In genomic region chr12:57606399-57606798, GRCh38 we compare ENCODE assay signal across 19 cellular contexts. TPM values are rescaled to one million over a fixed set of nuclear protein-coding genes. Genes with fewer than 3 reads are reported as not detected.
A peak's percentile ranks its signal among the peaks of the same experiment; 100 is the strongest.
DNase-seq lines count a peak whose midpoint lies in the region; TF ChIP-seq lines count a peak whose summit lies in the region.
"Had no signal": no experiment of that assay in that cellular context is flagged by ENCODE, and none has a peak within 500 bp of the region (broad histone marks: within the 10 kb centered on the region; RNA-seq: fewer than 3 reads in every experiment).

No MANE protein-coding gene starts in this region.

- no peak for TF ChIP-seq RAD21 in SK-N-SH (IDR thresholded peaks at IDR 0.05; ENCODE audit: low read length)

- CTCF ChIA-PET in SK-N-SH (lab: Yijun Ruan, JAX): interaction anchor here (1.1 to 7.6 kb wide), 6 partner anchors 13 to 27 kb away, joined by 3 to 65 read pairs (median 6); partner anchors contain the start of gene B4GALNT1

- no peak for TF ChIP-seq EP300 in SK-N-SH (IDR thresholded peaks at IDR 0.05; ENCODE audit: borderline replicate concordance in 1 of 2, low read depth in 1 of 2, low read length in 1 of 2)

- peaks cover 6% of the 10 kb centered on the region for H3F3A ChIP-seq in SK-N-SH (replicated peaks; ENCODE audit: insufficient read depth)

- H3K79me2 ChIP-seq in KMS-11 (ENCODE audit: insufficient read depth, low read depth) (no peaks in the 10 kb centered on the region), SK-N-SH (ENCODE audit: insufficient read depth) (peaks cover 6% of the 10 kb centered on the region; the same call in 1 of the 2 replicates)

- no peaks in the 10 kb centered on the region for H3K9me2 ChIP-seq in SK-N-SH

- DNase-seq in T-helper 2 cell treated with Interferon-gamma antibody and Interleukin-4, amounts not matched to agents 5 μg/mL and 100 μg/mL, for 36 hours (ENCODE audit: low spot score): no peak
- DNase-seq in T-helper 2 cell: no peak
- no peak for DNase-seq in glutamatergic neuron
- no peak for DNase-seq in HT-29 (ENCODE audit: low spot score)
- DNase-seq in effector CD4-positive, alpha-beta T cell: no peak
- no peak for DNase-seq in SK-N-SH
- DNase-seq: activated CD4-positive, CD25-positive, alpha-beta regulatory T cell; DMS79; effector memory CD4-positive, alpha-beta T cell; MM.1S; NCI-H2171 treated with DMSO at 0.1 percent for 48 hours; NCI-H526 had no signal

- TF ChIP-seq CTCF in KMS-11 (conservative IDR thresholded peaks at IDR 0.05; ENCODE audit: low read depth, low read length) (no peak), glutamatergic neuron (IDR thresholded peaks at IDR 0.05; ENCODE audit: partially characterized antibody, unreplicated experiment) (no peak), SK-N-SH (IDR thresholded peaks at IDR 0.05) (no peak)

- POLR2A ChIA-PET in SK-N-SH (lab: Yijun Ruan, JAX): interaction anchor here (1.4 to 1.5 kb wide), 2 partner anchors 10 to 14 kb away, joined by 3 to 4 read pairs; no protein-coding TSS in a partner anchor

- no peaks in the 10 kb centered on the region for H4K20me1 ChIP-seq in KMS-11 (ENCODE audit: insufficient read depth)
- no peaks in the 10 kb centered on the region for H4K20me1 ChIP-seq in SK-N-SH (ENCODE audit: insufficient read depth)

- no peaks in the 10 kb centered on the region for H3K9me3 ChIP-seq in SK-N-SH
- H3K9me3 ChIP-seq: HAP-1 had no signal

- H3K27me3 ChIP-seq in KMS-11 (ENCODE audit: insufficient read depth, low read depth) (no peaks in the 10 kb centered on the region), rectal smooth muscle tissue (ENCODE audit: control insufficient read depth, insufficient read depth, low read length) (no peaks in the 10 kb centered on the region), SK-N-SH (ENCODE audit: insufficient read depth) (no peaks in the 10 kb centered on the region)

- no peak overlapping the region for H2AFZ ChIP-seq in KMS-11 (ENCODE audit: low read depth)
- no peak overlapping the region for H2AFZ ChIP-seq in SK-N-SH (ENCODE audit: low read depth)

- peak overlapping the region; percentile 9 for H3K27ac Mint-ChIP-seq in T-helper 2 cell treated with Interferon-gamma antibody and Interleukin-4, amounts not matched to agents 5 μg/mL and 100 μg/mL, for 36 hours
- peak overlapping the region; percentile 69 for H3K27ac Mint-ChIP-seq in glutamatergic neuron (ENCODE audit: unreplicated experiment)
- H3K27ac Mint-ChIP-seq: activated T-helper 2 cell treated with anti-CD3 and anti-CD28 coated beads, Interferon-gamma antibody, Interleukin-2, Interleukin-4, amounts not matched to agents 10 μg/mL and 5 μg/mL and 100 μg/mL, durations not matched to agents 14 hours and 24 hours and 36 hours; memory B cell had no signal

- H3K27ac ChIP-seq in KMS-11 (no peak overlapping the region), rectal smooth muscle tissue (ENCODE audit: low read depth, low read length) (peak overlapping the region; percentile 95), SK-N-SH (ENCODE audit: low read depth in 2 of 2, low read length in 1 of 2) (no peak overlapping the region)
- H3K27ac ChIP-seq: 22Rv1, SK-N-MC had no signal

- H3K9me3 Mint-ChIP-seq in T-helper 2 cell treated with Interferon-gamma antibody and Interleukin-4, amounts not matched to agents 5 μg/mL and 100 μg/mL, for 36 hours: no peaks in the 10 kb centered on the region
- peaks cover 24% of the 10 kb centered on the region for H3K9me3 Mint-ChIP-seq in glutamatergic neuron (ENCODE audit: unreplicated experiment)
- H3K9me3 Mint-ChIP-seq: activated T-helper 2 cell treated with anti-CD3 and anti-CD28 coated beads, Interferon-gamma antibody, Interleukin-2, Interleukin-4, amounts not matched to agents 10 μg/mL and 5 μg/mL and 100 μg/mL, durations not matched to agents 14 hours and 24 hours and 36 hours; memory B cell had no signal

- H3K4me2 ChIP-seq in KMS-11: peak overlapping the region; percentile 97; the same call in 1 of the 2 replicates
- no peak overlapping the region for H3K4me2 ChIP-seq in SK-N-SH

- H3K36me3 ChIP-seq in KMS-11 (ENCODE audit: insufficient read depth) (no peaks in the 10 kb centered on the region), rectal smooth muscle tissue (ENCODE audit: control insufficient read depth, insufficient read depth, low read length) (peaks cover 3% of the 10 kb centered on the region), SK-N-SH (replicated peaks in 1 of 2; ENCODE audit: control insufficient read depth in 1 of 2, insufficient read depth in 2 of 2, low read length in 1 of 2) (peaks cover 4 to 41% of the 10 kb centered on the region in 2 experiments)
- H3K36me3 ChIP-seq: HAP-1 had no signal

- H3K4me1 Mint-ChIP-seq in T-helper 2 cell treated with Interferon-gamma antibody and Interleukin-4, amounts not matched to agents 5 μg/mL and 100 μg/mL, for 36 hours (ENCODE audit: low read depth): peaks cover 16% of the 10 kb centered on the region
- peaks cover 44% of the 10 kb centered on the region for H3K4me1 Mint-ChIP-seq in glutamatergic neuron (ENCODE audit: low read depth, unreplicated experiment)

- peaks cover 14% of the 10 kb centered on the region for H3K36me3 Mint-ChIP-seq in T-helper 2 cell treated with Interferon-gamma antibody and Interleukin-4, amounts not matched to agents 5 μg/mL and 100 μg/mL, for 36 hours (ENCODE audit: low read depth)
- peaks cover 10% of the 10 kb centered on the region for H3K36me3 Mint-ChIP-seq in glutamatergic neuron (ENCODE audit: unreplicated experiment)

- H3K27me3 Mint-ChIP-seq in T-helper 2 cell treated with Interferon-gamma antibody and Interleukin-4, amounts not matched to agents 5 μg/mL and 100 μg/mL, for 36 hours (ENCODE audit: low read depth): peaks cover 2% of the 10 kb centered on the region
- H3K27me3 Mint-ChIP-seq in glutamatergic neuron (ENCODE audit: unreplicated experiment): peaks cover 16% of the 10 kb centered on the region

- H3K4me3 ChIP-seq in KMS-11 (IDR thresholded peaks at IDR 0.05; ENCODE audit: insufficient read depth, low read depth, low read length) (no peak overlapping the region), rectal smooth muscle tissue (ENCODE audit: low read length) (no peak overlapping the region), SK-N-SH (ENCODE audit: low read depth in 2 of 2, low read length in 1 of 2) (no peak overlapping the region)
- H3K4me3 ChIP-seq: HAP-1, SK-N-MC had no signal

- H3K4me1 ChIP-seq in KMS-11 (ENCODE audit: low read depth, poor library complexity, severe bottlenecking) (peaks cover 35% of the 10 kb centered on the region), rectal smooth muscle tissue (ENCODE audit: control insufficient read depth, insufficient read depth, low read length) (peaks cover 14% of the 10 kb centered on the region), SK-N-SH (ENCODE audit: control insufficient read depth in 1 of 2, insufficient read depth in 2 of 2, low read depth in 1 of 2, low read length in 1 of 2) (peaks cover 9 to 31% of the 10 kb centered on the region in 2 experiments; a peak in 3 of 4 replicates)

- H3K9ac ChIP-seq in KMS-11 (no peak overlapping the region; the same call in 1 of the 2 replicates), rectal smooth muscle tissue (ENCODE audit: low read length) (no peak overlapping the region), SK-N-SH (no peak overlapping the region)

- WGBS in SK-N-SH (ENCODE audit: low lambda C conversion rate): 84% methylated on average over 2 of the region's 2 CpGs

- peak overlapping the region; percentile 2 for H3K4me3 Mint-ChIP-seq in T-helper 2 cell treated with Interferon-gamma antibody and Interleukin-4, amounts not matched to agents 5 μg/mL and 100 μg/mL, for 36 hours
- H3K4me3 Mint-ChIP-seq in glutamatergic neuron (ENCODE audit: unreplicated experiment): peak overlapping the region; percentile 84
- H3K4me3 Mint-ChIP-seq: memory B cell had no signal

TF ChIP-seq in SK-N-SH, 30 proteins besides CTCF, POLR2A, EP300 and RAD21 (continues in another document):
- TF ChIP-seq TEAD4 (IDR thresholded peaks at IDR 0.05; ENCODE audit: borderline replicate concordance, insufficient read depth): no peak
- no peak for TF ChIP-seq RXRA (IDR thresholded peaks at IDR 0.05; ENCODE audit: borderline replicate concordance, low read depth)
- no peak for TF ChIP-seq GATA2 (CRISPR knock-in tag; IDR thresholded peaks at IDR 0.05)
- TF ChIP-seq FOXJ3 (CRISPR knock-in tag; IDR thresholded peaks at IDR 0.05): no peak
- TF ChIP-seq ELF1 (IDR thresholded peaks at IDR 0.05): no peak
- no peak for TF ChIP-seq SMC3 (IDR thresholded peaks at IDR 0.05; ENCODE audit: low read depth, low read length)
- TF ChIP-seq FOXM1 (IDR thresholded peaks at IDR 0.05; ENCODE audit: low read depth): no peak
- no peak for TF ChIP-seq FOSL2 (IDR thresholded peaks at IDR 0.05; ENCODE audit: borderline replicate concordance, low read depth)
- TF ChIP-seq NRF1 (IDR thresholded peaks at IDR 0.05; ENCODE audit: low read depth, low read length): no peak
- no peak for TF ChIP-seq POLR2AphosphoS5 (IDR thresholded peaks at IDR 0.05; ENCODE audit: low read depth, low read length)

RNA-seq across cellular contexts. Expression of gene DTX3, which starts 1.8 kb away (rescaled TPM):
- total RNA-seq in glutamatergic neuron (ENCODE audit: unreplicated experiment): 99.6 TPM
- not detected in 2 replicates for total RNA-seq in HT-29 (2014; rRNA removed; shearing (Covaris generic))
- 61.2 and 62.6 TPM in 2 replicates for polyA plus RNA-seq in SK-N-SH (2012; rRNA removed)
- 21.8 and 33.1 TPM in 2 replicates for polyA plus RNA-seq in SK-N-SH (2012; cell fraction: cytosol; rRNA removed)
- 312 and 331 TPM in 2 replicates for polyA plus RNA-seq in SK-N-SH (2012; cell fraction: nucleus; rRNA removed)

RNA-seq across cellular contexts. Expression of gene ARHGEF25, which starts 4.8 kb away (rescaled TPM):
- 80.2 TPM for total RNA-seq in glutamatergic neuron (ENCODE audit: unreplicated experiment)
- 0.25 TPM in 1 of 2 replicates, not detected in the other for total RNA-seq in HT-29 (2014; rRNA removed; shearing (Covaris generic))
- 48.1 and 51.6 TPM in 2 replicates for polyA plus RNA-seq in SK-N-SH (2012; rRNA removed)
- polyA plus RNA-seq in SK-N-SH (2012; cell fraction: cytosol; rRNA removed): 39.3 and 41.6 TPM in 2 replicates
- polyA plus RNA-seq in SK-N-SH (2012; cell fraction: nucleus; rRNA removed): 220 and 239 TPM in 2 replicates

RNA-seq across cellular contexts. Expression of gene PIP4K2C, which starts 15.4 kb away (rescaled TPM):
- 27.5 TPM for total RNA-seq in glutamatergic neuron (ENCODE audit: unreplicated experiment)
- 30.8 and 37.2 TPM in 2 replicates for total RNA-seq in HT-29 (2014; rRNA removed; shearing (Covaris generic))
- 34.2 and 40.1 TPM in 2 replicates for polyA plus RNA-seq in SK-N-SH (2012; rRNA removed)
- 35.5 and 40.3 TPM in 2 replicates for polyA plus RNA-seq in SK-N-SH (2012; cell fraction: cytosol; rRNA removed)
- 25.2 and 35.0 TPM in 2 replicates for polyA plus RNA-seq in SK-N-SH (2012; cell fraction: nucleus; rRNA removed)

RNA-seq across cellular contexts. Expression of gene B4GALNT1, which starts 26.6 kb away (rescaled TPM):
- total RNA-seq in glutamatergic neuron (ENCODE audit: unreplicated experiment): 83.9 TPM
- 3.1 and 5.8 TPM in 2 replicates for total RNA-seq in HT-29 (2014; rRNA removed; shearing (Covaris generic))
- 5.2 and 5.3 TPM in 2 replicates for polyA plus RNA-seq in SK-N-SH (2012; rRNA removed)
- 3.0 and 5.1 TPM in 2 replicates for polyA plus RNA-seq in SK-N-SH (2012; cell fraction: cytosol; rRNA removed)
- 11.1 and 15.0 TPM in 2 replicates for polyA plus RNA-seq in SK-N-SH (2012; cell fraction: nucleus; rRNA removed)

RNA-seq across cellular contexts. Expression of gene KIF5A, which starts 56.6 kb away (rescaled TPM):
- 314 TPM for total RNA-seq in glutamatergic neuron (ENCODE audit: unreplicated experiment)
- total RNA-seq in HT-29 (2014; rRNA removed; shearing (Covaris generic)): not detected in 2 replicates
- 6.2 and 8.9 TPM in 2 replicates for polyA plus RNA-seq in SK-N-SH (2012; rRNA removed)
- 2.8 and 3.8 TPM in 2 replicates for polyA plus RNA-seq in SK-N-SH (2012; cell fraction: cytosol; rRNA removed)
- polyA plus RNA-seq in SK-N-SH (2012; cell fraction: nucleus; rRNA removed): 32.0 and 36.4 TPM in 2 replicates

Comparison
In these comparisons a context has a peak if more than half of its experiments do, and no peak if none do; other contexts are left out.
1. RNA of gene DTX3, which starts 1.8 kb away (total RNA-seq): 99.6 TPM in glutamatergic neuron (single experiment); not detected in HT-29; every median in the first group is over 100 times any median in the second.
2. RNA of gene ARHGEF25, which starts 4.8 kb away (total RNA-seq): 80.2 TPM in glutamatergic neuron (single experiment); 0.25 TPM in HT-29; every median in the first group is over 10 times any median in the second.